8 cellular contexts compared by ENCODE assay signal in the genomic region with DNA sequence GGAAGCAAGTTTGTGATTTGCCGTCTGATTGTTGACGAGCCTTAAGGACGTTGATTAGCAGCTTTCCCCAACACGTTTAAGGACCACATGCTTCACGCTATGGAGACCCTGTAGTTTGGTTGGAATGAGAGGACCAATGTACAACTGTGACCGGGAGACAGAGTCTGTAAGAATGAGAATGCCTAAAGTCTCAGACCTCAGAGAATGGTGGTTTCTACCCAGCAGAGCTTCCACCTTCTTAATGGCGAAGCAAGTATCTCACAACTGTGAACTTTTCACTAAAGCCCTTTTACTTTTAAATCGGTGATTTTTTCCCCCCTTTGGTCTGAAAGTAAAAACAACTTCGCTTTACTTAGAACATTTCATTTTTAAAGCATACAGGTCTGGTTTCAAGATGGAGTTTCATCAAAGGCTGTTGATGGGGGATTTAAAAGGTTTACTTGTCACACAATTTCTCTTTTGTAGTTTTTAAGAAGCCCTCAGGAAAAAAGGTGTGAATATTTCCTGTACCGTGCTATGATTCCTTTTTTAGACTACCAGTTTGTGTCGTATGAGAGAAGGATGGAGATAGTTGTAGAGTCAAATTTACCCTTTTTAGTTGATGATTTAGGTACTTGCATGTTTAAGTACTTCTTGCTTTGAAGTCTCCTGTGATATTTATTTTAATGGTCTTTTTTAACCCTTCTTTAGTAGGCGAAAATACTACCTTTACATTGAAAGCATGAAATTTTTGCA.
DNase-seq lines count a peak whose midpoint lies in the region; ATAC-seq and TF ChIP-seq lines count a peak whose summit lies in the region.

No MANE protein-coding gene starts in this region.

- peaks cover 35% of the 10 kb centered on the region for H3K27me3 ChIP-seq in iPS-18a (ENCODE audit: control insufficient read depth, insufficient read depth, low read length)

- no peaks in the 10 kb centered on the region for H3K9me3 Mint-ChIP-seq in stimulated activated naive CD8-positive, alpha-beta T cell treated with anti-CD3 and anti-CD28 coated beads, Interleukin-15, amount 100 ng/mL, for 72 hours

- no peak overlapping the region for H3K27ac ChIP-seq in iPS-18a (ENCODE audit: low read length)

- H3K9me3 ChIP-seq in iPS-18a (ENCODE audit: control insufficient read depth, low read depth, low read length): no peaks in the 10 kb centered on the region

- no peaks in the 10 kb centered on the region for H3K36me3 ChIP-seq in iPS-18a (ENCODE audit: control insufficient read depth, low read depth, low read length)

- H3K4me3 Mint-ChIP-seq in stimulated activated naive CD8-positive, alpha-beta T cell treated with anti-CD3 and anti-CD28 coated beads, Interleukin-15, amount 100 ng/mL, for 72 hours: peak overlapping the region; percentile 96 to 97

- peak overlapping the region; percentile 98 for H3K27ac Mint-ChIP-seq in stimulated activated naive CD8-positive, alpha-beta T cell treated with anti-CD3 and anti-CD28 coated beads, Interleukin-15, amount 100 ng/mL, for 72 hours

- H3K4me3 ChIP-seq in WI38 (ENCODE audit: low read depth, low read length) (peak overlapping the region; percentile 85), iPS-18a (ENCODE audit: low read length) (peak overlapping the region; percentile 72)

- no peaks in the 10 kb centered on the region for H3K27me3 Mint-ChIP-seq in stimulated activated naive CD8-positive, alpha-beta T cell treated with anti-CD3 and anti-CD28 coated beads, Interleukin-15, amount 100 ng/mL, for 72 hours

- H3K9ac ChIP-seq in iPS-18a (ENCODE audit: low read length): peak overlapping the region; percentile 51

- ATAC-seq in stimulated activated naive CD8-positive, alpha-beta T cell treated with anti-CD3 and anti-CD28 coated beads, Interleukin-15, amount 100 ng/mL, for 72 hours: no peak
- ATAC-seq in GM18873 (IDR thresholded peaks at IDR 0.05; ENCODE audit: low FRiP score, unreplicated experiment): no peak
- no peak for ATAC-seq in HG02884 (IDR thresholded peaks at IDR 0.05; ENCODE audit: unreplicated experiment)

- peaks cover 70% of the 10 kb centered on the region for H3K4me1 Mint-ChIP-seq in stimulated activated naive CD8-positive, alpha-beta T cell treated with anti-CD3 and anti-CD28 coated beads, Interleukin-15, amount 100 ng/mL, for 72 hours

- TF ChIP-seq CTCF in WI38 (IDR thresholded peaks at IDR 0.05; ENCODE audit: low read depth, low read length): no peak

- DNase-seq in NCI-H748 (lab: John Stamatoyannopoulos, UW; ENCODE audit: unreplicated experiment) (peak; percentile 41), NCI-H748 treated with DMSO at 0.1 percent for 48 hours (lab: John Stamatoyannopoulos, UW) (no peak), CD1c-positive myeloid dendritic cell (ENCODE audit: extremely low spot score) (no peak)
- no peak for DNase-seq in stimulated activated naive CD8-positive, alpha-beta T cell treated with anti-CD3 and anti-CD28 coated beads, Interleukin-15, amount 100 ng/mL, for 72 hours

- H3K4me1 ChIP-seq in iPS-18a (ENCODE audit: control insufficient read depth, low read depth, low read length): peaks cover 29% of the 10 kb centered on the region
